Comparison of ENCODE assay signal across 27 cellular contexts in the genomic region with DNA sequence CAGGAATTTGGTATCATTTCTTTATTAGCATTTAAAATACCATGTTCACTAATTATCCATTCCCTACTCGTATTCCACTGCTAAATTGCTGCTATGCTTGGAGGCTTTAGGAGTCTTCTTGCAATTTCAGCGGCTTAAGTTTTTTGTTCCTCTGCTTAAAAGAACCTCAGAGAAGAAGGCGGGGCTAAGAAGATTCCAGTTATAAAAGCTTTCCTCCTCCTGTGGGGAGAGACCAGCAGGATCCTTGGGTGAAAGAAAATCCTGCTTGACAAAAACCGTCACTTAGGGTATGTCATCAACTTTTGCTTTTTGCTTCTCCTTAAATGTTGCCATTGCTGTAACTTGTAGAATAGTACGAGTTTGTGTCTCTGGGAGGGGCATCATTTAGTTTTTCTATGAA. TPM values are rescaled to one million over a fixed set of nuclear protein-coding genes. Genes with fewer than 3 reads are reported as not detected.
A peak's percentile ranks its signal among the peaks of the same experiment; 100 is the strongest.
DNase-seq lines count a peak whose midpoint lies in the region; ATAC-seq, FAIRE-seq and TF ChIP-seq lines count a peak whose summit lies in the region.
"Had no signal": no experiment of that assay in that cellular context is flagged by ENCODE, and none has a peak within 500 bp of the region (broad histone marks: within the 10 kb centered on the region; RNA-seq: fewer than 3 reads in every experiment).

Gene TRPM8 (plus strand): TSS at position 228 of the 400 bp plus-strand sequence. CDS start 9,165 bp downstream, outside the sequence.

- H3K79me2 ChIP-seq in GM23338 (replicated peaks; ENCODE audit: insufficient read depth) = no peaks in the 10 kb centered on the region

- no peak within 1 kb of the TSS for H3K27ac Mint-ChIP-seq in GM23338
- H3K27ac Mint-ChIP-seq: H9, IgD-negative memory B cell had no signal

- H3F3A ChIP-seq in GM23338 (replicated peaks; ENCODE audit: low read depth) = no peaks in the 10 kb centered on the region

- TF ChIP-seq CTCF in GM23338 (conservative IDR thresholded peaks at IDR 0.05; ENCODE audit: low read depth in 2 of 2) (no peak), VCaP (conservative IDR thresholded peaks at IDR 0.05) (no peak), left ventricle myocardium inferior (IDR thresholded peaks at IDR 0.05; ENCODE audit: borderline replicate concordance) (no peak)

- H3K4me3 Mint-ChIP-seq in GM23338 = no peak within 1 kb of the TSS
- H3K4me3 Mint-ChIP-seq: H9, IgD-negative memory B cell had no signal

- H3K27ac ChIP-seq in GM23338 (ENCODE audit: low read depth) = no peak within 1 kb of the TSS
- peak within 1 kb of the TSS; percentile 89 for H3K27ac ChIP-seq in VCaP
- no peak within 1 kb of the TSS for H3K27ac ChIP-seq in left ventricle myocardium inferior (replicated peaks)
- H3K27ac ChIP-seq: A549, HL-60 had no signal

- no peaks in the 10 kb centered on the region for H3K9me2 ChIP-seq in GM23338 (ENCODE audit: insufficient read depth)

- H3K4me1 Mint-ChIP-seq in GM23338 = peaks cover 13% of the 10 kb centered on the region

- no peaks in the 10 kb centered on the region for H3K36me3 ChIP-seq in GM23338 (ENCODE audit: insufficient read depth)
- H3K36me3 ChIP-seq in left ventricle myocardium inferior = no peaks in the 10 kb centered on the region
- H3K36me3 ChIP-seq: BE2C had no signal

- no peaks in the 10 kb centered on the region for H3K9me3 Mint-ChIP-seq in GM23338
- H3K9me3 Mint-ChIP-seq: H9, IgD-negative memory B cell had no signal

- no peaks in the 10 kb centered on the region for H3K36me3 Mint-ChIP-seq in GM23338 (ENCODE audit: low read depth)
- H3K36me3 Mint-ChIP-seq: IgD-negative memory B cell had no signal

- intact Hi-C loops in head of caudate nucleus (cut with DNase I) = no loop called here
- intact Hi-C loops in left ventricle myocardium inferior (cut with micrococcal nuclease) = no loop called here

- ATAC-seq in GM23338 (peak; percentile 61), left lobe of liver (no peak)
- ATAC-seq: A549 had no signal

- no peak for FAIRE-seq in H54 (lab: Jason Lieb, UNC)
- FAIRE-seq: A549, D721Med, GM19239 had no signal

- no peaks in the 10 kb centered on the region for H3K27me3 Mint-ChIP-seq in GM23338 (ENCODE audit: insufficient read depth, low read depth, poor library complexity)

- no peak within 1 kb of the TSS for H2AFZ ChIP-seq in GM23338

- no peaks in the 10 kb centered on the region for H4K20me1 ChIP-seq in GM23338 (replicated peaks; ENCODE audit: insufficient read depth)

- no peak within 1 kb of the TSS for H3K4me2 ChIP-seq in GM23338
- H3K4me2 ChIP-seq: A549 had no signal

- DNase-seq in GM23338 (ENCODE audit: low spot score) = peak; percentile 47
- peak; percentile 4 for DNase-seq in NCI-H69 (lab: John Stamatoyannopoulos, UW)
- no peak for DNase-seq in left lobe of liver (ENCODE audit: low spot score)
- no peak for DNase-seq in head of caudate nucleus
- no peak for DNase-seq in NCI-H128 (lab: John Stamatoyannopoulos, UW; ENCODE audit: unreplicated experiment)
- DNase-seq in left ventricle myocardium inferior = no peak
- no peak for DNase-seq in H54 (ENCODE audit: insufficient read length, low spot score)
- DNase-seq: BE2C, DMS53, GF-D8, H9, MV-4-11, NCI-H1417 treated with DMSO at 0.1 percent for 48 hours, NCI-H187 treated with DMSO at 0.1 percent for 48 hours, NCI-H2107, NCI-H345, NCI-H524, OCI-M1, Right ventricle myocardium superior, SW 1271 had no signal

- H3K27me3 ChIP-seq in GM23338 (ENCODE audit: insufficient read depth) (no peaks in the 10 kb centered on the region), left ventricle myocardium inferior (ENCODE audit: low read depth) (peaks cover 73% of the 10 kb centered on the region)
- H3K27me3 ChIP-seq: BE2C had no signal

- no peak for TF ChIP-seq POLR2A in H54 (IDR thresholded peaks at IDR 0.05; ENCODE audit: low read depth, low read length)

- H3K9me3 ChIP-seq in left ventricle myocardium inferior (replicated peaks) = no peaks in the 10 kb centered on the region
- H3K9me3 ChIP-seq: A549, BE2C had no signal

- H3K4me3 ChIP-seq in GM23338 (no peak within 1 kb of the TSS), left ventricle myocardium inferior (no peak within 1 kb of the TSS)
- H3K4me3 ChIP-seq: A549 had no signal

- peaks cover 11% of the 10 kb centered on the region for H3K4me1 ChIP-seq in GM23338 (ENCODE audit: insufficient read depth)
- H3K4me1 ChIP-seq in left ventricle myocardium inferior = no peaks in the 10 kb centered on the region
- H3K4me1 ChIP-seq: A549, BE2C had no signal

TF ChIP-seq in GM23338, 12 proteins besides CTCF, POLR2A, EP300 and RAD21 (continues in another document):
- TF ChIP-seq ZNF462 (CRISPR knock-in tag; IDR thresholded peaks at IDR 0.05) (no peak), STAT1 (IDR thresholded peaks at IDR 0.05; ENCODE audit: unreplicated experiment) (no peak)

RNA-seq across cellular contexts. Expression of gene TRPM8, which starts in this region (rescaled TPM):
- 0.14 and 1.4 TPM in 2 replicates for total RNA-seq in GM23338 (2014; rRNA removed; shearing (Covaris generic))
- 0.11 TPM in 1 of 2 replicates, not detected in the other for polyA plus RNA-seq in GM23338 (2016; fragmentation: Nextera tagmentation; extraction: Ambion mirVana)
- total RNA-seq in left lobe of liver (66.5 TPM), left ventricle myocardium inferior (not detected)
- total RNA-seq: HT-29, Right ventricle myocardium superior had no signal
- polyA plus RNA-seq: IgD-negative memory B cell had no signal

Comparison
In these comparisons a context has a peak if more than half of its experiments do, and no peak if none do; other contexts are left out.
1. RNA of gene TRPM8 (total RNA-seq): 66.5 TPM in left lobe of liver (single experiment); 0.14 to 1.4 TPM in GM23338 and not detected in left ventricle myocardium inferior (single experiment); every median in the first group is over 10 times any median in the second.
2. DNase-seq: peak in GM23338 (single experiment) and NCI-H69 (single experiment); none in left lobe of liver (single experiment), head of caudate nucleus (0 of 42), NCI-H128 (single experiment), left ventricle myocardium inferior (single experiment) and H54 (single experiment).